Comparison of ENCODE assay signal across 8 cellular contexts in the genomic region with DNA sequence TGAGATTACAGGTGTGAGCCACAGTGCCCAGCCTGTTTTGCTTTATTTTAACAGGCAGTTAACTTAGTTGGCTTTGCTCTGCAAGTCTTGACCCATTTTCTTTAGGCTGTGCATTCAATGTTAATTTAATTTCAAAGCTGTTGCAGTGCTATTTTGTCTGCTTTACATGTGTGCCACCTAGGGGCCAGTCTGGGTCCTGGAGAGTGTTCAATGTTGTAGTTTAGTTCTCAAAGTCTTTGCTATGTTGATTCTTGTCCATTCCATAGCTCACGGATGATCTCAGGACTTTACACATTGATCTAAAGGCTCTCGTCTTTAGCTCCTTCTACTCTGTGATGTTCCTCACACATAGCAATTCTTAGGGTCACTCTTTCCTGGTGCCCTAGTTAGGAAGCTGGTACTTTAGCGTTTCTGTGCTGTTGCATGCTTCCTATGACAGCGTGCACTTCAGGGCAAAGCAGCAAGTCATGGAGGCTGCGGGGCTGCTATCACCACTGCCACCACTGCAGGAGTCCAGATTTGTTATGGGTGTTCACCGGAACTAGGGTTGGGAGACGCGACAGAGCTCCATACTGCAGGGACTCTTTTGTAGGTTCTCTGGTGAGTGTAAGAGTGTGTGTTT. TPM values are rescaled to one million over a fixed set of nuclear protein-coding genes. Genes with fewer than 3 reads are reported as not detected.
DNase-seq lines count a peak whose midpoint lies in the region; ATAC-seq lines count a peak whose summit lies in the region.

No MANE protein-coding gene starts in this region.

- CTCF ChIA-PET in activated naive CD4-positive, alpha-beta T cell treated with anti-CD3 and anti-CD28 coated beads, Interleukin-2, amount 10 ng/mL, durations not matched to agents 7 days and 5 days (lab: Charles Lee) = interaction anchor here (0.6 to 3.1 kb wide), 14 partner anchors 16 to 708 kb away, joined by 3 to 62 read pairs (median 4); partner anchors contain the start of genes PKD1L1 and UPP1

- intact Hi-C loops in left colon (cut with DNase I, micrococcal nuclease) = no loop called here

- peak; percentile 78 for ATAC-seq in GM21360 (IDR thresholded peaks at IDR 0.05; ENCODE audit: unreplicated experiment)
- ATAC-seq in left colon = peak; percentile 98
- no peak for ATAC-seq in GM19452 (IDR thresholded peaks at IDR 0.05; ENCODE audit: unreplicated experiment)

- DNase-seq in DMS 273 (lab: John Stamatoyannopoulos, UW; ENCODE audit: unreplicated experiment) (peak; percentile 34), DMS 273 treated with DMSO at 0.1 percent for 48 hours (lab: John Stamatoyannopoulos, UW) (no peak), NCI-H226 (peak; percentile 9), left colon (peak; percentile 45 to 78), pons (ENCODE audit: low spot score) (no peak)
- peak; percentile 68 for DNase-seq in activated naive CD4-positive, alpha-beta T cell treated with anti-CD3 and anti-CD28 coated beads, Interleukin-2, amount 10 ng/mL, durations not matched to agents 7 days and 5 days

- no peak overlapping the region for H3K4me3 Mint-ChIP-seq in activated naive CD4-positive, alpha-beta T cell treated with anti-CD3 and anti-CD28 coated beads, Interleukin-2, amount 10 ng/mL, durations not matched to agents 7 days and 5 days

- H3K27ac Mint-ChIP-seq in activated naive CD4-positive, alpha-beta T cell treated with anti-CD3 and anti-CD28 coated beads, Interleukin-2, amount 10 ng/mL, durations not matched to agents 7 days and 5 days = no peak overlapping the region

- H3K4me1 Mint-ChIP-seq in activated naive CD4-positive, alpha-beta T cell treated with anti-CD3 and anti-CD28 coated beads, Interleukin-2, amount 10 ng/mL, durations not matched to agents 7 days and 5 days = no peaks in the 10 kb centered on the region

- no peaks in the 10 kb centered on the region for H3K9me3 Mint-ChIP-seq in activated naive CD4-positive, alpha-beta T cell treated with anti-CD3 and anti-CD28 coated beads, Interleukin-2, amount 10 ng/mL, durations not matched to agents 7 days and 5 days

- no peaks in the 10 kb centered on the region for H3K36me3 Mint-ChIP-seq in activated naive CD4-positive, alpha-beta T cell treated with anti-CD3 and anti-CD28 coated beads, Interleukin-2, amount 10 ng/mL, durations not matched to agents 7 days and 5 days

- H3K27me3 Mint-ChIP-seq in activated naive CD4-positive, alpha-beta T cell treated with anti-CD3 and anti-CD28 coated beads, Interleukin-2, amount 10 ng/mL, durations not matched to agents 7 days and 5 days = peaks cover 26% of the 10 kb centered on the region

RNA-seq across cellular contexts. Expression of gene ABCA13, which starts 16.4 kb away (rescaled TPM):
- under 1 TPM; 0.11 to 0.76 TPM for total RNA-seq in left colon

Comparison
In these comparisons a context has a peak if more than half of its experiments do, and no peak if none do; other contexts are left out.
1. DNase-seq: peak in DMS 273 (single experiment), NCI-H226 (single experiment), activated naive CD4-positive, alpha-beta T cell treated with anti-CD3 and anti-CD28 coated beads, Interleukin-2, amount 10 ng/mL, durations not matched to agents 7 days and 5 days (single experiment) and left colon (2 of 2); none in DMS 273 treated with DMSO at 0.1 percent for 48 hours (single experiment) and pons (single experiment).